ENCODE assay signal across 8 cellular contexts in genomic region chr12:49018282-49019119, GRCh38.
DNase-seq lines count a peak whose midpoint lies in the region; ATAC-seq lines count a peak whose summit lies in the region.

PRKAG1 (minus strand) TSS chr12:49018776; CDS start chr12:49018740, 36 bp downstream.

- peak; percentile 99 for DNase-seq in AG20443 (ENCODE audit: low spot score)
- DNase-seq in NCI-H345 treated with DMSO at 0.1 percent for 48 hours (lab: John Stamatoyannopoulos, UW; ENCODE audit: unreplicated experiment), result peak; percentile 52
- DNase-seq in activated CD4-positive, CD25-positive, alpha-beta regulatory T cell (lab: John Stamatoyannopoulos, UW), result peak; percentile 81 to 95 (median 90)
- DNase-seq in central memory CD4-positive, alpha-beta T cell, result peak; percentile 99
- DNase-seq in iris pigment epithelial cell (ENCODE audit: low read depth), result peak; percentile 98
- peak; percentile 92 for DNase-seq in stimulated activated CD4-positive, alpha-beta T cell treated with anti-CD3 and anti-CD28 coated beads, Interleukin-12 subunit alpha, Interleukin-12 subunit beta, amount 100 ng/mL, for 4 hours

- ATAC-seq in GM19025 (IDR thresholded peaks at IDR 0.05; ENCODE audit: low read depth, unreplicated experiment) (peak; percentile 94), HG03342 (IDR thresholded peaks at IDR 0.05; ENCODE audit: unreplicated experiment) (peak; percentile 84)

Comparison
In these comparisons a context has a peak if more than half of its experiments do, and no peak if none do; other contexts are left out.
1. Peak in every context shown above with its lines: DNase-seq and ATAC-seq.